8 cellular contexts compared by ENCODE assay signal in the genomic region with DNA sequence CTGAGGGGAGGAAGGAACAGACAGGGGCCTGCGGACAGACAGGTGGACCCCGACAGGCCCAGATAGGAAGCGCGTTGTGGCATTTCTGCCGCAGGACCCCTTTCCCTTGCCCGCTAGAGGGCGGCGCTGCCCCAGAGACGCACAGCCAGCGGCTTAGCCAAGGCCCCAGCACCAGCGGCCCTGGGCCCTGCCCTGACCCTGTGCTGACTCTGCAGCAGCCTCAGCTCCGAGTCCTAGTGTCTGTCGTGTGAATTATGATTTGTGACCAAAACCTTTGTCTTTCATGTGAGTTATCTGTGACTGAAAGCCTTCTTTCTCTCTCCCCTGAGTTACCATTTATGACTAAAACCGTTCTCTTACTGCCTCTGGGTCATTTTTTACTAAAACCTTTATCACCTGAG. TPM values are rescaled to one million over a fixed set of nuclear protein-coding genes. Genes with fewer than 3 reads are reported as not detected.
DNase-seq lines count a peak whose midpoint lies in the region; ATAC-seq and TF ChIP-seq lines count a peak whose summit lies in the region.

No MANE protein-coding gene starts in this region.

- H3K4me3 ChIP-seq in CD4-positive, alpha-beta memory T cell (ENCODE audit: low read length in 2 of 2): no peak overlapping the region
- H3K4me3 ChIP-seq in KMS-11 (IDR thresholded peaks at IDR 0.05; ENCODE audit: insufficient read depth, low read depth, low read length): no peak overlapping the region
- no peak overlapping the region for H3K4me3 ChIP-seq in tibial nerve

- peak overlapping the region; percentile 1; the same call in 1 of the 2 replicates for H2AFZ ChIP-seq in KMS-11 (ENCODE audit: low read depth)

- peak overlapping the region; percentile 42 for H3K4me2 ChIP-seq in KMS-11

- intact Hi-C loops in CD4-positive, alpha-beta memory T cell (cut with micrococcal nuclease): loop anchor here (2.0 kb wide), 1 partner anchor 85 kb away; the partner anchor contains the start of gene NKD2
- intact Hi-C loops in activated T-helper 1 cell treated with anti-CD3 and anti-CD28 coated beads, Interleukin-12 subunit alpha, Interleukin-12 subunit beta, Interleukin-2, Interleukin-4 antibody, amounts not matched to agents 30 ng/mL and 10 ng/mL and 1 ng/mL, durations not matched to agents 14 hours and 24 hours and 36 hours (cut with micrococcal nuclease): loop anchor here (1.0 to 10.0 kb wide), 5 partner anchors 72 to 721 kb away; no protein-coding TSS in a partner anchor

- H3K4me1 ChIP-seq in CD4-positive, alpha-beta memory T cell (ENCODE audit: insufficient read depth, low read length): no peaks in the 10 kb centered on the region
- H3K4me1 ChIP-seq in KMS-11 (ENCODE audit: low read depth, poor library complexity, severe bottlenecking): peaks cover 15% of the 10 kb centered on the region
- peaks cover 0 to 15% (median 3%) of the 10 kb centered on the region in 4 donors for H3K4me1 ChIP-seq in tibial nerve

- DNase-seq in CD4-positive, alpha-beta memory T cell: peak in 4 of 5 donors; percentile 47 to 61 (median 58)
- peak; percentile 77 for DNase-seq in RKO (ENCODE audit: low spot score)
- peak; percentile 64 for DNase-seq in activated T-helper 1 cell treated with anti-CD3 and anti-CD28 coated beads, Interleukin-12 subunit alpha, Interleukin-12 subunit beta, Interleukin-2, Interleukin-4 antibody, amounts not matched to agents 30 ng/mL and 10 ng/mL and 1 ng/mL, durations not matched to agents 14 hours and 24 hours and 36 hours (ENCODE audit: low spot score)
- peak; percentile 40 for DNase-seq in fibroblast of the conjunctiva (ENCODE audit: low read depth)
- peak; percentile 89 for DNase-seq in osteocyte (ENCODE audit: extremely low spot score, unreplicated experiment)
- peak; percentile 55 to 59 for DNase-seq in tibial nerve (ENCODE audit: low spot score in 2 of 2)

- H3K4me3 Mint-ChIP-seq in CD4-positive, alpha-beta memory T cell: no peak overlapping the region
- H3K4me3 Mint-ChIP-seq in activated T-helper 1 cell treated with anti-CD3 and anti-CD28 coated beads, Interleukin-12 subunit alpha, Interleukin-12 subunit beta, Interleukin-2, Interleukin-4 antibody, amounts not matched to agents 30 ng/mL and 10 ng/mL and 1 ng/mL, durations not matched to agents 14 hours and 24 hours and 36 hours: no peak overlapping the region
- H3K4me3 Mint-ChIP-seq in osteocyte (ENCODE audit: unreplicated experiment): no peak overlapping the region

- peak overlapping the region in 1 of 7 donors; percentile 24 for H3K27ac Mint-ChIP-seq in CD4-positive, alpha-beta memory T cell
- no peak overlapping the region for H3K27ac Mint-ChIP-seq in activated T-helper 1 cell treated with anti-CD3 and anti-CD28 coated beads, Interleukin-12 subunit alpha, Interleukin-12 subunit beta, Interleukin-2, Interleukin-4 antibody, amounts not matched to agents 30 ng/mL and 10 ng/mL and 1 ng/mL, durations not matched to agents 14 hours and 24 hours and 36 hours
- H3K27ac Mint-ChIP-seq in osteocyte (ENCODE audit: unreplicated experiment): no peak overlapping the region

- 9 to 14% methylated on average over 14 of the region's 14 CpGs for WGBS in tibial nerve, 2 donors

- CTCF ChIA-PET in CD4-positive, alpha-beta memory T cell (lab: Charles Lee; ENCODE audit: partially characterized antibody): interaction anchor here (0.8 to 2.2 kb wide), 12 partner anchors 8 to 252 kb away, joined by 3 to 45 read pairs (median 3); no protein-coding TSS in a partner anchor

- ATAC-seq in GM19463 (IDR thresholded peaks at IDR 0.05; ENCODE audit: unreplicated experiment): peak; percentile 84

- no peaks in the 10 kb centered on the region for H3K9me3 ChIP-seq in CD4-positive, alpha-beta memory T cell (ENCODE audit: control insufficient read depth in 1 of 2, low read length in 2 of 2)
- peaks cover 0 to 3% (median 0%) of the 10 kb centered on the region in 4 donors for H3K9me3 ChIP-seq in tibial nerve

- no peak overlapping the region for H3K27ac ChIP-seq in CD4-positive, alpha-beta memory T cell (ENCODE audit: low read depth, low read length)
- H3K27ac ChIP-seq in KMS-11 (no peak overlapping the region), tibial nerve (no peak overlapping the region)

- no peaks in the 10 kb centered on the region for H3K36me3 Mint-ChIP-seq in CD4-positive, alpha-beta memory T cell
- H3K36me3 Mint-ChIP-seq in activated T-helper 1 cell treated with anti-CD3 and anti-CD28 coated beads, Interleukin-12 subunit alpha, Interleukin-12 subunit beta, Interleukin-2, Interleukin-4 antibody, amounts not matched to agents 30 ng/mL and 10 ng/mL and 1 ng/mL, durations not matched to agents 14 hours and 24 hours and 36 hours (ENCODE audit: low read depth): peaks cover 6% of the 10 kb centered on the region
- H3K36me3 Mint-ChIP-seq in osteocyte (ENCODE audit: unreplicated experiment): peaks cover 5% of the 10 kb centered on the region

- H3K27me3 ChIP-seq in CD4-positive, alpha-beta memory T cell (ENCODE audit: insufficient read depth, low read length): peaks cover 4% of the 10 kb centered on the region
- no peaks in the 10 kb centered on the region for H3K27me3 ChIP-seq in KMS-11 (ENCODE audit: insufficient read depth, low read depth)
- H3K27me3 ChIP-seq in tibial nerve: peaks cover 0 to 32% of the 10 kb centered on the region in 2 donors

- no peak for TF ChIP-seq EP300 in tibial nerve (IDR thresholded peaks at IDR 0.05)

- H4K20me1 ChIP-seq in KMS-11 (ENCODE audit: insufficient read depth): no peaks in the 10 kb centered on the region

- H3K27me3 Mint-ChIP-seq in CD4-positive, alpha-beta memory T cell: peaks cover 15 to 26% of the 10 kb centered on the region in 2 donors
- H3K27me3 Mint-ChIP-seq in activated T-helper 1 cell treated with anti-CD3 and anti-CD28 coated beads, Interleukin-12 subunit alpha, Interleukin-12 subunit beta, Interleukin-2, Interleukin-4 antibody, amounts not matched to agents 30 ng/mL and 10 ng/mL and 1 ng/mL, durations not matched to agents 14 hours and 24 hours and 36 hours (ENCODE audit: insufficient read depth): peaks cover 24% of the 10 kb centered on the region
- H3K27me3 Mint-ChIP-seq in osteocyte (ENCODE audit: unreplicated experiment): no peaks in the 10 kb centered on the region

- no peaks in the 10 kb centered on the region for H3K36me3 ChIP-seq in CD4-positive, alpha-beta memory T cell (ENCODE audit: insufficient read depth, low read length)
- H3K36me3 ChIP-seq in KMS-11 (ENCODE audit: insufficient read depth): no peaks in the 10 kb centered on the region
- H3K36me3 ChIP-seq in tibial nerve: peaks cover 0 to 7% (median 0%) of the 10 kb centered on the region in 3 donors

- no peak for TF ChIP-seq POLR2A in tibial nerve (IDR thresholded peaks at IDR 0.05)

- peaks cover 0 to 5% (median 2%) of the 10 kb centered on the region in 4 donors for H3K4me1 Mint-ChIP-seq in CD4-positive, alpha-beta memory T cell
- H3K4me1 Mint-ChIP-seq in activated T-helper 1 cell treated with anti-CD3 and anti-CD28 coated beads, Interleukin-12 subunit alpha, Interleukin-12 subunit beta, Interleukin-2, Interleukin-4 antibody, amounts not matched to agents 30 ng/mL and 10 ng/mL and 1 ng/mL, durations not matched to agents 14 hours and 24 hours and 36 hours (ENCODE audit: low read depth): peaks cover 6% of the 10 kb centered on the region
- H3K4me1 Mint-ChIP-seq in osteocyte (ENCODE audit: unreplicated experiment): peaks cover 3% of the 10 kb centered on the region

- TF ChIP-seq CTCF in KMS-11 (conservative IDR thresholded peaks at IDR 0.05; ENCODE audit: low read depth, low read length): peak; percentile 89
- peak; percentile 97 for TF ChIP-seq CTCF in osteocyte (IDR thresholded peaks at IDR 0.05)
- peak; percentile 78 to 88 (median 87) for TF ChIP-seq CTCF in tibial nerve (IDR thresholded peaks at IDR 0.05)

- no peak overlapping the region for H3K9ac ChIP-seq in KMS-11

- no peaks in the 10 kb centered on the region for H3K79me2 ChIP-seq in KMS-11 (ENCODE audit: insufficient read depth, low read depth)

- peaks cover 0 to 1% (median 0%) of the 10 kb centered on the region in 8 donors for H3K9me3 Mint-ChIP-seq in CD4-positive, alpha-beta memory T cell
- H3K9me3 Mint-ChIP-seq in activated T-helper 1 cell treated with anti-CD3 and anti-CD28 coated beads, Interleukin-12 subunit alpha, Interleukin-12 subunit beta, Interleukin-2, Interleukin-4 antibody, amounts not matched to agents 30 ng/mL and 10 ng/mL and 1 ng/mL, durations not matched to agents 14 hours and 24 hours and 36 hours: no peaks in the 10 kb centered on the region
- no peaks in the 10 kb centered on the region for H3K9me3 Mint-ChIP-seq in osteocyte (ENCODE audit: unreplicated experiment)

- POLR2A ChIA-PET in CD4-positive, alpha-beta memory T cell (lab: Charles Lee; ENCODE audit: partially characterized antibody): no interaction called here

RNA-seq across cellular contexts. Expression of gene TRIP13, which starts 30.8 kb away (rescaled TPM):
- 1 to 10 TPM in 1 of 2 experiments, under 1 TPM in 1; 0.69 to 1.0 TPM for total RNA-seq in CD4-positive, alpha-beta memory T cell
- polyA plus RNA-seq in CD4-positive, alpha-beta memory T cell: under 1 TPM in 1 of 2 donors, not detected in 1; 0.39 TPM
- total RNA-seq in activated T-helper 1 cell treated with anti-CD3 and anti-CD28 coated beads, Interleukin-12 subunit alpha, Interleukin-12 subunit beta, Interleukin-2, Interleukin-4 antibody, amounts not matched to agents 30 ng/mL and 10 ng/mL and 1 ng/mL, durations not matched to agents 14 hours and 24 hours and 36 hours: 37.2 and 38.4 TPM in 2 replicates
- total RNA-seq in osteocyte (4.1 and 6.9 TPM in 2 replicates), tibial nerve (1 to 10 TPM in 1 of 4 donors, under 1 TPM in 3; 0.30 to 1.3 (median 0.52) TPM)

RNA-seq across cellular contexts. Expression of gene BRD9, which starts 30.9 kb away (rescaled TPM):
- total RNA-seq in CD4-positive, alpha-beta memory T cell: 10 to 100 TPM; 81.5 to 86.8 TPM
- 10 to 100 TPM in 1 of 2 donors, 1 to 10 TPM in 1; 8.0 to 21.2 TPM for polyA plus RNA-seq in CD4-positive, alpha-beta memory T cell
- 77.8 and 81.6 TPM in 2 replicates for total RNA-seq in activated T-helper 1 cell treated with anti-CD3 and anti-CD28 coated beads, Interleukin-12 subunit alpha, Interleukin-12 subunit beta, Interleukin-2, Interleukin-4 antibody, amounts not matched to agents 30 ng/mL and 10 ng/mL and 1 ng/mL, durations not matched to agents 14 hours and 24 hours and 36 hours
- total RNA-seq in osteocyte (38.2 and 39.4 TPM in 2 replicates), tibial nerve (10 to 100 TPM; 35.8 to 55.3 (median 49.0) TPM)
